In genomic region chr17:73630957-73631595, GRCh38 we compare ENCODE assay signal across 25 cellular contexts. TPM values are rescaled to one million over a fixed set of nuclear protein-coding genes. Genes with fewer than 3 reads are reported as not detected.
"Had no signal": no experiment of that assay in that cellular context is flagged by ENCODE, and none has a peak within 500 bp of the region (broad histone marks: within the 10 kb centered on the region; RNA-seq: fewer than 3 reads in every experiment).

No MANE protein-coding gene starts in this region.

- H3K9me3 Mint-ChIP-seq: activated naive CD4-positive, alpha-beta T cell treated with anti-CD3 and anti-CD28 coated beads, Interleukin-2, amount 50 U/mL, for 24 hours; mesothelial cell of epicardium; naive thymus-derived CD8-positive, alpha-beta T cell; stimulated activated naive CD8-positive, alpha-beta T cell treated with anti-CD3 and anti-CD28 coated beads, Interleukin-15, Interleukin-2, amounts not matched to agents 100 ng/mL and 50 ng/mL, for 24 hours; T-cell; T-helper 2 cell treated with Interferon-gamma antibody and Interleukin-4, amounts not matched to agents 5 μg/mL and 100 μg/mL, for 36 hours had no signal

- H3K27me3 ChIP-seq: adrenal gland, ascending aorta, vagina had no signal

- H3K4me3 Mint-ChIP-seq: activated CD8-positive, alpha-beta T cell treated with anti-CD3 and anti-CD28 coated beads, Interleukin-2, amount 10 ng/mL, durations not matched to agents 7 days and 5 days; activated naive CD4-positive, alpha-beta T cell treated with anti-CD3 and anti-CD28 coated beads, Interleukin-2, amount 50 U/mL, for 24 hours; mesothelial cell of epicardium; naive thymus-derived CD8-positive, alpha-beta T cell; stimulated activated naive CD8-positive, alpha-beta T cell treated with anti-CD3 and anti-CD28 coated beads, Interleukin-15, Interleukin-2, amounts not matched to agents 100 ng/mL and 50 ng/mL, for 24 hours; T-cell; T-helper 2 cell treated with Interferon-gamma antibody and Interleukin-4, amounts not matched to agents 5 μg/mL and 100 μg/mL, for 36 hours had no signal

- H3K9me3 ChIP-seq: adrenal gland, ascending aorta, esophagus muscularis mucosa, tibial artery, vagina had no signal

- ATAC-seq: activated CD8-positive, alpha-beta T cell treated with anti-CD3 and anti-CD28 coated beads, Interleukin-2, amount 10 ng/mL, durations not matched to agents 7 days and 5 days; left ventricle myocardium superior; naive thymus-derived CD8-positive, alpha-beta T cell; T-cell had no signal

- H3K4me3 ChIP-seq: adrenal gland, ascending aorta, esophagus muscularis mucosa, tibial artery, vagina had no signal

- H3K27me3 Mint-ChIP-seq: activated naive CD4-positive, alpha-beta T cell treated with anti-CD3 and anti-CD28 coated beads, Interleukin-2, amount 50 U/mL, for 24 hours; naive thymus-derived CD8-positive, alpha-beta T cell; stimulated activated naive CD8-positive, alpha-beta T cell treated with anti-CD3 and anti-CD28 coated beads, Interleukin-15, Interleukin-2, amounts not matched to agents 100 ng/mL and 50 ng/mL, for 24 hours; T-cell had no signal

- H3K27ac Mint-ChIP-seq: activated CD8-positive, alpha-beta T cell treated with anti-CD3 and anti-CD28 coated beads, Interleukin-2, amount 10 ng/mL, durations not matched to agents 7 days and 5 days; activated naive CD4-positive, alpha-beta T cell treated with anti-CD3 and anti-CD28 coated beads, Interleukin-2, amount 50 U/mL, for 24 hours; mesothelial cell of epicardium; naive thymus-derived CD8-positive, alpha-beta T cell; stimulated activated naive CD8-positive, alpha-beta T cell treated with anti-CD3 and anti-CD28 coated beads, Interleukin-15, Interleukin-2, amounts not matched to agents 100 ng/mL and 50 ng/mL, for 24 hours; T-cell; T-helper 2 cell treated with Interferon-gamma antibody and Interleukin-4, amounts not matched to agents 5 μg/mL and 100 μg/mL, for 36 hours had no signal

- H3K4me1 ChIP-seq: adrenal gland, esophagus muscularis mucosa, tibial artery, vagina had no signal

- H3K27ac ChIP-seq: adrenal gland, ascending aorta, tibial artery, vagina, WERI-Rb-1 had no signal

- H3K36me3 Mint-ChIP-seq: activated naive CD4-positive, alpha-beta T cell treated with anti-CD3 and anti-CD28 coated beads, Interleukin-2, amount 50 U/mL, for 24 hours; mesothelial cell of epicardium had no signal

- H3K4me1 Mint-ChIP-seq: activated naive CD4-positive, alpha-beta T cell treated with anti-CD3 and anti-CD28 coated beads, Interleukin-2, amount 50 U/mL, for 24 hours had no signal

- DNase-seq: activated CD4-positive, alpha-beta T cell treated with anti-CD3 and anti-CD28 coated beads, Interleukin-2, amount 50 U/mL, for 1 hour; activated CD4-positive, CD25-positive, alpha-beta regulatory T cell treated with anti-CD3 and anti-CD28 coated beads, Interleukin-2, amount 50 U/mL, for 72 hours; activated CD8-positive, alpha-beta T cell treated with anti-CD3 and anti-CD28 coated beads, Interleukin-2, amount 10 ng/mL, durations not matched to agents 7 days and 5 days; activated gamma-delta T cell treated with Interleukin-2 at 50 U/mL for 16 hours; activated T-cell treated with anti-CD3 and anti-CD28 coated beads, Interleukin-2, amount 50 U/mL, for 1 hour; adrenal gland; central memory CD4-positive, alpha-beta T cell; effector memory CD4-positive, alpha-beta T cell; glutamatergic neuron; left ventricle myocardium superior; mammary epithelial cell; stimulated activated CD4-positive, alpha-beta T cell treated with anti-CD3 and anti-CD28 coated beads, Interleukin-4, amount 100 ng/mL, for 24 hours; T-cell; WERI-Rb-1 had no signal

- H3K36me3 ChIP-seq: adrenal gland, ascending aorta, esophagus muscularis mucosa, tibial artery, vagina, WERI-Rb-1 had no signal

RNA-seq across cellular contexts. Expression of gene SDK2, which starts 13.2 kb away (rescaled TPM):
- total RNA-seq: dermis microvascular lymphatic vessel endothelial cell, endothelial cell of umbilical vein had no signal
- polyA plus RNA-seq: endothelial cell of umbilical vein had no signal
